8 cellular contexts compared by ENCODE assay signal in the genomic region with DNA sequence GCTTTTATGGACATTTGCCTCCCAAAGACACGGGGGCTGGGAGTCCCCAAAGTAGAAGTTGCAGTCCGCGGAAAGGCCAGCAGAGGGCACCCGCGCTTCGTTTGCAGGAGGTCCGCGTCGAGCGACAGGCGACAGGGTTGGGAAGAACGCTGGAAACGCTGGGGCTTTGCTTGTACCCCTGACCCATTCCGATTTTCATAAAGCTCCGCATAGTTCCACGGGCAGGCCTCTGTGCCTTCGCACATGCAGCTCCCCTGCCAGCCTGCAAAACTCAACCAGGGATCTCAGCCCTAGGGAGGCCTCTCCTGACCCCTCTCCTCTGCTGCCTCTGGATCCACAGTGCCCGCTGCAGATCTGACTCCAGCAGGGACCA. TPM values are rescaled to one million over a fixed set of nuclear protein-coding genes. Genes with fewer than 3 reads are reported as not detected.
DNase-seq lines count a peak whose midpoint lies in the region; ATAC-seq and TF ChIP-seq lines count a peak whose summit lies in the region.

No MANE protein-coding gene starts in this region.

- CTCF ChIA-PET in CD8-positive, alpha-beta T cell (lab: Charles Lee) = interaction anchor here (0.6 to 5.9 kb wide), 58 partner anchors 8 to 731 kb away, joined by 3 to 54 read pairs (median 4); a partner anchor contains a TSS

- no peaks in the 10 kb centered on the region for H3K36me3 ChIP-seq in CD8-positive, alpha-beta T cell (ENCODE audit: insufficient read depth, low read length)
- H3K36me3 ChIP-seq in HUES48 (ENCODE audit: control insufficient read depth, insufficient read depth, low read length) (no peaks in the 10 kb centered on the region), Peyer's patch (no peaks in the 10 kb centered on the region)

- H3K27ac ChIP-seq in CD8-positive, alpha-beta T cell (ENCODE audit: low read depth, low read length) = no peak overlapping the region
- H3K27ac ChIP-seq in HUES48 (ENCODE audit: low read depth, low read length) (no peak overlapping the region), Peyer's patch (no peak overlapping the region)

- no peaks in the 10 kb centered on the region for H3K36me3 Mint-ChIP-seq in CD8-positive, alpha-beta T cell
- H3K36me3 Mint-ChIP-seq in activated T-cell treated with anti-CD3 and anti-CD28 coated beads, Interleukin-2, amount 50 U/mL, for 72 hours (ENCODE audit: insufficient read depth in 2 of 2) = no peaks in the 10 kb centered on the region
- H3K36me3 Mint-ChIP-seq in natural killer cell treated with Interleukin-12 subunit alpha and Interleukin-12 subunit beta and Interleukin-15 and Interleukin-18, amount 100 ng/mL, for 72 hours = no peaks in the 10 kb centered on the region

- no peak overlapping the region for H3K9ac ChIP-seq in HUES48 (ENCODE audit: low read depth, low read length)

- POLR2A ChIA-PET in CD8-positive, alpha-beta T cell (lab: Charles Lee) = interaction anchor here (1.1 kb wide), 1 partner anchor 11 kb away, joined by 3 read pairs; no protein-coding TSS in a partner anchor

- peak; percentile 87 for ATAC-seq in CD8-positive, alpha-beta T cell
- ATAC-seq in activated T-cell treated with anti-CD3 and anti-CD28 coated beads, Interleukin-2, amount 50 U/mL, for 72 hours (replicated peaks in 1 of 2) = peak; percentile 72 to 75
- peak; percentile 56 to 73 for ATAC-seq in natural killer cell treated with Interleukin-12 subunit alpha and Interleukin-12 subunit beta and Interleukin-15 and Interleukin-18, amount 100 ng/mL, for 72 hours

- TF ChIP-seq POLR2A in Peyer's patch (IDR thresholded peaks at IDR 0.05) = no peak

- no peaks in the 10 kb centered on the region for H3K4me1 ChIP-seq in CD8-positive, alpha-beta T cell (ENCODE audit: insufficient read depth, low read length)
- H3K4me1 ChIP-seq in HUES48 (ENCODE audit: control insufficient read depth, insufficient read depth, low read length) (peaks cover 30% of the 10 kb centered on the region), Peyer's patch (no peaks in the 10 kb centered on the region)

- H3K9me3 Mint-ChIP-seq in CD8-positive, alpha-beta T cell = no peaks in the 10 kb centered on the region
- no peaks in the 10 kb centered on the region for H3K9me3 Mint-ChIP-seq in activated T-cell treated with anti-CD3 and anti-CD28 coated beads, Interleukin-2, amount 50 U/mL, for 72 hours
- H3K9me3 Mint-ChIP-seq in natural killer cell treated with Interleukin-12 subunit alpha and Interleukin-12 subunit beta and Interleukin-15 and Interleukin-18, amount 100 ng/mL, for 72 hours = no peaks in the 10 kb centered on the region

- DNase-seq in CD8-positive, alpha-beta T cell = peak; percentile 65 to 88 (median 80)
- DNase-seq in Peyer's patch = peak; percentile 83 to 92 (median 87)
- DNase-seq in activated T-cell treated with anti-CD3 and anti-CD28 coated beads, Interleukin-2, amount 50 U/mL, for 72 hours = peak; percentile 77 to 86
- peak; percentile 50 for DNase-seq in fibroblast of mammary gland (ENCODE audit: low read depth)
- DNase-seq in natural killer cell treated with Interleukin-12 subunit alpha and Interleukin-12 subunit beta and Interleukin-15 and Interleukin-18, amount 100 ng/mL, for 72 hours (ENCODE audit: low spot score) = peak; percentile 71
- DNase-seq in stimulated activated naive CD4-positive, alpha-beta T cell treated with Interleukin-2 at 50 U/mL for 16 hours (lab: John Stamatoyannopoulos, UW) = peak; percentile 66
- DNase-seq in GF-D8 (lab: John Stamatoyannopoulos, UW) = no peak

- H3K9me3 ChIP-seq in CD8-positive, alpha-beta T cell (ENCODE audit: low read length) = no peaks in the 10 kb centered on the region
- no peaks in the 10 kb centered on the region for H3K9me3 ChIP-seq in HUES48 (ENCODE audit: control insufficient read depth, insufficient read depth, low read length)
- H3K9me3 ChIP-seq in Peyer's patch = no peaks in the 10 kb centered on the region

- H3K27me3 Mint-ChIP-seq in CD8-positive, alpha-beta T cell (ENCODE audit: low read depth) = peaks cover 31% of the 10 kb centered on the region
- peaks cover 35% of the 10 kb centered on the region for H3K27me3 Mint-ChIP-seq in activated T-cell treated with anti-CD3 and anti-CD28 coated beads, Interleukin-2, amount 50 U/mL, for 72 hours (ENCODE audit: low read depth)
- peaks cover 29 to 31% of the 10 kb centered on the region in 2 donors for H3K27me3 Mint-ChIP-seq in natural killer cell treated with Interleukin-12 subunit alpha and Interleukin-12 subunit beta and Interleukin-15 and Interleukin-18, amount 100 ng/mL, for 72 hours

- H3K27me3 ChIP-seq in CD8-positive, alpha-beta T cell (ENCODE audit: insufficient read depth, low read length) = no peaks in the 10 kb centered on the region
- H3K27me3 ChIP-seq in HUES48 (ENCODE audit: control insufficient read depth, insufficient read depth, low read length) (no peaks in the 10 kb centered on the region; the same call in 1 of the 2 replicates), Peyer's patch (peaks cover 0 to 4% of the 10 kb centered on the region in 2 donors)

- no peak overlapping the region for H3K4me3 Mint-ChIP-seq in CD8-positive, alpha-beta T cell
- H3K4me3 Mint-ChIP-seq in activated T-cell treated with anti-CD3 and anti-CD28 coated beads, Interleukin-2, amount 50 U/mL, for 72 hours = no peak overlapping the region
- no peak overlapping the region for H3K4me3 Mint-ChIP-seq in natural killer cell treated with Interleukin-12 subunit alpha and Interleukin-12 subunit beta and Interleukin-15 and Interleukin-18, amount 100 ng/mL, for 72 hours

- H3K4me1 Mint-ChIP-seq in CD8-positive, alpha-beta T cell (ENCODE audit: low read depth) = peaks cover 6% of the 10 kb centered on the region
- H3K4me1 Mint-ChIP-seq in activated T-cell treated with anti-CD3 and anti-CD28 coated beads, Interleukin-2, amount 50 U/mL, for 72 hours (ENCODE audit: low read depth) = peaks cover 8% of the 10 kb centered on the region
- H3K4me1 Mint-ChIP-seq in natural killer cell treated with Interleukin-12 subunit alpha and Interleukin-12 subunit beta and Interleukin-15 and Interleukin-18, amount 100 ng/mL, for 72 hours (ENCODE audit: low read depth in 2 of 2) = peaks cover 9% of the 10 kb centered on the region in 2 donors

- peak; percentile 90 for TF ChIP-seq CTCF in CD8-positive, alpha-beta T cell (IDR thresholded peaks at IDR 0.05)
- TF ChIP-seq CTCF in Peyer's patch (IDR thresholded peaks at IDR 0.05) (peak; percentile 82 to 91 (median 90)), fibroblast of mammary gland (conservative IDR thresholded peaks at IDR 0.05; ENCODE audit: control insufficient read depth, insufficient read depth, low read depth, low read length) (peak; percentile 90)

- intact Hi-C loops in CD8-positive, alpha-beta T cell (cut with DNase I, micrococcal nuclease) = loop anchor here (1.0 to 10.0 kb wide), 7 partner anchors 109 to 747 kb away; no protein-coding TSS in a partner anchor

- H3K4me3 ChIP-seq in CD8-positive, alpha-beta T cell (ENCODE audit: low read depth, low read length) = no peak overlapping the region
- H3K4me3 ChIP-seq in HUES48 (ENCODE audit: low read depth, low read length) (peak overlapping the region; percentile 42), Peyer's patch (no peak overlapping the region), fibroblast of mammary gland (ENCODE audit: control insufficient read depth, low read depth, low read length) (no peak overlapping the region)

- no peak overlapping the region for H3K27ac Mint-ChIP-seq in CD8-positive, alpha-beta T cell
- H3K27ac Mint-ChIP-seq in activated T-cell treated with anti-CD3 and anti-CD28 coated beads, Interleukin-2, amount 50 U/mL, for 72 hours = no peak overlapping the region
- no peak overlapping the region for H3K27ac Mint-ChIP-seq in natural killer cell treated with Interleukin-12 subunit alpha and Interleukin-12 subunit beta and Interleukin-15 and Interleukin-18, amount 100 ng/mL, for 72 hours

RNA-seq across cellular contexts. Expression of a gene that starts 44.2 kb away (rescaled TPM):
- 100 to 1,000 TPM; 629 to 653 TPM for total RNA-seq in CD8-positive, alpha-beta T cell
- total RNA-seq in Peyer's patch = 10 to 100 TPM; 10.3 to 77.6 (median 18.3) TPM
- total RNA-seq in activated T-cell treated with anti-CD3 and anti-CD28 coated beads, Interleukin-2, amount 50 U/mL, for 72 hours = 100 to 1,000 TPM; 220 to 281 TPM
- 100 to 1,000 TPM; 150 to 153 TPM for total RNA-seq in natural killer cell treated with Interleukin-12 subunit alpha and Interleukin-12 subunit beta and Interleukin-15 and Interleukin-18, amount 100 ng/mL, for 72 hours
